Comparison of ENCODE assay signal across 8 cellular contexts in genomic region chr1:201346337-201346939, GRCh38. TPM values are rescaled to one million over a fixed set of nuclear protein-coding genes. Genes with fewer than 3 reads are reported as not detected.
A peak's percentile ranks its signal among the peaks of the same experiment; 100 is the strongest.
DNase-seq lines count a peak whose midpoint lies in the region; ATAC-seq, FAIRE-seq and TF ChIP-seq lines count a peak whose summit lies in the region.

No MANE protein-coding gene starts in this region.

- H3K36me3 Mint-ChIP-seq in effector memory CD8-positive, alpha-beta T cell (ENCODE audit: insufficient read depth): no peaks in the 10 kb centered on the region

- H3K9me3 Mint-ChIP-seq in effector memory CD8-positive, alpha-beta T cell: no peaks in the 10 kb centered on the region

- H3K4me3 ChIP-seq in bronchial epithelial cell (ENCODE audit: low read depth, low read length): no peak overlapping the region

- FAIRE-seq in bronchial epithelial cell (lab: Jason Lieb, UNC): no peak

- H3K4me1 Mint-ChIP-seq in effector memory CD8-positive, alpha-beta T cell (ENCODE audit: low read depth in 2 of 2): no peaks in the 10 kb centered on the region

- TF ChIP-seq CTCF in bronchial epithelial cell (IDR thresholded peaks at IDR 0.05; ENCODE audit: insufficient read depth, low read length, severe bottlenecking): peak; percentile 77

- no peak overlapping the region for H3K27ac Mint-ChIP-seq in effector memory CD8-positive, alpha-beta T cell

- no peak for ATAC-seq in GM21737 (IDR thresholded peaks at IDR 0.05; ENCODE audit: unreplicated experiment)
- ATAC-seq in effector memory CD8-positive, alpha-beta T cell (replicated peaks): no peak
- no peak for ATAC-seq in HG02973 (IDR thresholded peaks at IDR 0.05; ENCODE audit: unreplicated experiment)

- DNase-seq in activated T-cell treated with anti-CD3 and anti-CD28 coated beads, Interleukin-2, amount 50 U/mL, for 48 hours: peak; percentile 22 to 23
- no peak for DNase-seq in activated T-cell treated with anti-CD3 and anti-CD28 coated beads, Interleukin-2, amount 50 U/mL, for 1 hour
- peak; percentile 5 for DNase-seq in NCI-H2196 treated with DMSO at 0.1 percent for 48 hours (lab: John Stamatoyannopoulos, UW; ENCODE audit: unreplicated experiment)
- DNase-seq in bronchial epithelial cell (ENCODE audit: low read depth): peak; percentile 78
- peak; percentile 78 for DNase-seq in left kidney (ENCODE audit: low read depth, low spot score)
- no peak for DNase-seq in effector memory CD8-positive, alpha-beta T cell

- peaks cover 28 to 31% of the 10 kb centered on the region in 2 donors for H3K27me3 Mint-ChIP-seq in effector memory CD8-positive, alpha-beta T cell

- H3K4me3 Mint-ChIP-seq in effector memory CD8-positive, alpha-beta T cell: no peak overlapping the region

- H3K36me3 ChIP-seq in bronchial epithelial cell (ENCODE audit: control insufficient read depth, insufficient read depth, low read length): no peaks in the 10 kb centered on the region

- no peaks in the 10 kb centered on the region for H3K27me3 ChIP-seq in bronchial epithelial cell (ENCODE audit: control insufficient read depth, insufficient read depth, low read length)

RNA-seq across cellular contexts. Expression of gene TNNT2, which starts 31.0 kb away (rescaled TPM):
- total RNA-seq in bronchial epithelial cell: 0.26 and 2.0 TPM in 2 replicates

RNA-seq across cellular contexts. Expression of gene LAD1, which starts 52.7 kb away (rescaled TPM):
- total RNA-seq in bronchial epithelial cell: 156 and 220 TPM in 2 replicates

Comparison
In these comparisons a context has a peak if more than half of its experiments do, and no peak if none do; other contexts are left out.
1. DNase-seq: peak in activated T-cell treated with anti-CD3 and anti-CD28 coated beads, Interleukin-2, amount 50 U/mL, for 48 hours (2 of 2), NCI-H2196 treated with DMSO at 0.1 percent for 48 hours (single experiment), bronchial epithelial cell (single experiment) and left kidney (single experiment); none in activated T-cell treated with anti-CD3 and anti-CD28 coated beads, Interleukin-2, amount 50 U/mL, for 1 hour (single experiment) and effector memory CD8-positive, alpha-beta T cell (0 of 3).